In genomic region chr4:111475696-111476095, GRCh38 we compare ENCODE assay signal across 34 cellular contexts.
"Had no signal": no experiment of that assay in that cellular context is flagged by ENCODE, and none has a peak within 500 bp of the region (broad histone marks: within the 10 kb centered on the region; RNA-seq: fewer than 3 reads in every experiment).

No MANE protein-coding gene starts in this region.

- ATAC-seq: activated CD8-positive, alpha-beta T cell treated with anti-CD3 and anti-CD28 coated beads for 36 hours; activated naive CD8-positive, alpha-beta T cell treated with anti-CD3 and anti-CD28 coated beads, Interleukin-2, amount 50 U/mL, for 24 hours; activated T-cell treated with anti-CD3 and anti-CD28 coated beads, Interleukin-2, amount 50 U/mL, for 4 hours; activated T-cell treated with anti-CD3 and anti-CD28 coated beads, Interleukin-2, amount 50 U/mL, for 72 hours; activated T-helper 17 cell treated with anti-CD3 and anti-CD28 coated beads, Interleukin-2, amount 50 U/mL, for 72 hours; body of pancreas had no signal

- H3K27ac Mint-ChIP-seq: activated B cell treated with CpG ODN at 0.5 μM for 24 hours; activated CD4-positive, alpha-beta memory T cell treated with anti-CD3 and anti-CD28 coated beads for 36 hours; activated CD4-positive, alpha-beta T cell treated with anti-CD3 and anti-CD28 coated beads, Interleukin-2, amount 10 ng/mL, durations not matched to agents 24 days and 14 days; activated CD8-positive, alpha-beta T cell treated with anti-CD3 and anti-CD28 coated beads for 36 hours; activated naive CD4-positive, alpha-beta T cell treated with anti-CD3 and anti-CD28 coated beads, Interleukin-2, amount 10 ng/mL, durations not matched to agents 7 days and 5 days; activated naive CD4-positive, alpha-beta T cell treated with anti-CD3 and anti-CD28 coated beads, Interleukin-2, amount 50 U/mL, for 24 hours; activated naive CD8-positive, alpha-beta T cell; activated naive CD8-positive, alpha-beta T cell treated with anti-CD3 and anti-CD28 coated beads, Interleukin-2, amount 10 ng/mL, durations not matched to agents 7 days and 5 days; activated naive CD8-positive, alpha-beta T cell treated with anti-CD3 and anti-CD28 coated beads, Interleukin-2, amount 50 U/mL, for 24 hours; activated T-cell treated with anti-CD3 and anti-CD28 coated beads, Interleukin-2, amount 50 U/mL, for 72 hours; activated T-helper 1 cell treated with anti-CD3 and anti-CD28 coated beads, Interleukin-12 subunit alpha, Interleukin-12 subunit beta, Interleukin-2, Interleukin-4 antibody, amounts not matched to agents 30 ng/mL and 10 ng/mL and 1 ng/mL, durations not matched to agents 14 hours and 24 hours and 36 hours; activated T-helper 17 cell treated with anti-CD3 and anti-CD28 coated beads, Interleukin-2, amount 50 U/mL, for 72 hours; T-helper 1 cell treated with Interleukin-12 subunit alpha and Interleukin-12 subunit beta and Interleukin-4 antibody, amounts not matched to agents 30 μg/mL and 1 μg/mL, for 36 hours; T-helper 2 cell treated with Interferon-gamma antibody and Interleukin-4, amounts not matched to agents 5 μg/mL and 100 μg/mL, for 36 hours had no signal

- H3K4me3 Mint-ChIP-seq: activated B cell treated with CpG ODN at 0.5 μM for 24 hours; activated CD4-positive, alpha-beta memory T cell treated with anti-CD3 and anti-CD28 coated beads for 36 hours; activated CD4-positive, alpha-beta T cell treated with anti-CD3 and anti-CD28 coated beads, Interleukin-2, amount 10 ng/mL, durations not matched to agents 24 days and 14 days; activated CD8-positive, alpha-beta T cell treated with anti-CD3 and anti-CD28 coated beads for 36 hours; activated naive CD4-positive, alpha-beta T cell treated with anti-CD3 and anti-CD28 coated beads, Interleukin-2, amount 10 ng/mL, durations not matched to agents 7 days and 5 days; activated naive CD4-positive, alpha-beta T cell treated with anti-CD3 and anti-CD28 coated beads, Interleukin-2, amount 50 U/mL, for 24 hours; activated naive CD8-positive, alpha-beta T cell; activated naive CD8-positive, alpha-beta T cell treated with anti-CD3 and anti-CD28 coated beads, Interleukin-2, amount 10 ng/mL, durations not matched to agents 7 days and 5 days; activated naive CD8-positive, alpha-beta T cell treated with anti-CD3 and anti-CD28 coated beads, Interleukin-2, amount 50 U/mL, for 24 hours; activated T-cell treated with anti-CD3 and anti-CD28 coated beads, Interleukin-2, amount 50 U/mL, for 4 hours; activated T-cell treated with anti-CD3 and anti-CD28 coated beads, Interleukin-2, amount 50 U/mL, for 72 hours; activated T-helper 1 cell treated with anti-CD3 and anti-CD28 coated beads, Interleukin-12 subunit alpha, Interleukin-12 subunit beta, Interleukin-2, Interleukin-4 antibody, amounts not matched to agents 30 ng/mL and 10 ng/mL and 1 ng/mL, durations not matched to agents 14 hours and 24 hours and 36 hours; activated T-helper 17 cell treated with anti-CD3 and anti-CD28 coated beads, Interleukin-2, amount 50 U/mL, for 72 hours; T-helper 1 cell treated with Interleukin-12 subunit alpha and Interleukin-12 subunit beta and Interleukin-4 antibody, amounts not matched to agents 30 μg/mL and 1 μg/mL, for 36 hours; T-helper 2 cell treated with Interferon-gamma antibody and Interleukin-4, amounts not matched to agents 5 μg/mL and 100 μg/mL, for 36 hours had no signal

- H3K9me3 ChIP-seq: body of pancreas had no signal

- H3K4me1 Mint-ChIP-seq: activated B cell treated with CpG ODN at 0.5 μM for 24 hours; activated CD4-positive, alpha-beta T cell treated with anti-CD3 and anti-CD28 coated beads, Interleukin-2, amount 10 ng/mL, durations not matched to agents 24 days and 14 days; activated naive CD4-positive, alpha-beta T cell treated with anti-CD3 and anti-CD28 coated beads, Interleukin-2, amount 10 ng/mL, durations not matched to agents 7 days and 5 days; activated naive CD4-positive, alpha-beta T cell treated with anti-CD3 and anti-CD28 coated beads, Interleukin-2, amount 50 U/mL, for 24 hours; activated naive CD8-positive, alpha-beta T cell treated with anti-CD3 and anti-CD28 coated beads, Interleukin-2, amount 10 ng/mL, durations not matched to agents 7 days and 5 days; activated naive CD8-positive, alpha-beta T cell treated with anti-CD3 and anti-CD28 coated beads, Interleukin-2, amount 50 U/mL, for 24 hours; activated T-helper 17 cell treated with anti-CD3 and anti-CD28 coated beads, Interleukin-2, amount 50 U/mL, for 72 hours had no signal

- H3K27me3 Mint-ChIP-seq: activated B cell treated with CpG ODN at 0.5 μM for 24 hours; activated CD4-positive, alpha-beta memory T cell treated with anti-CD3 and anti-CD28 coated beads for 36 hours; activated CD4-positive, alpha-beta T cell treated with anti-CD3 and anti-CD28 coated beads, Interleukin-2, amount 10 ng/mL, durations not matched to agents 24 days and 14 days; activated CD8-positive, alpha-beta T cell treated with anti-CD3 and anti-CD28 coated beads for 36 hours; activated naive CD4-positive, alpha-beta T cell treated with anti-CD3 and anti-CD28 coated beads, Interleukin-2, amount 10 ng/mL, durations not matched to agents 7 days and 5 days; activated naive CD4-positive, alpha-beta T cell treated with anti-CD3 and anti-CD28 coated beads, Interleukin-2, amount 50 U/mL, for 24 hours; activated naive CD8-positive, alpha-beta T cell; activated naive CD8-positive, alpha-beta T cell treated with anti-CD3 and anti-CD28 coated beads, Interleukin-2, amount 10 ng/mL, durations not matched to agents 7 days and 5 days; activated naive CD8-positive, alpha-beta T cell treated with anti-CD3 and anti-CD28 coated beads, Interleukin-2, amount 50 U/mL, for 24 hours; activated T-helper 17 cell treated with anti-CD3 and anti-CD28 coated beads, Interleukin-2, amount 50 U/mL, for 72 hours had no signal

- FAIRE-seq: TTC549 had no signal

- H3K36me3 Mint-ChIP-seq: activated CD4-positive, alpha-beta memory T cell treated with anti-CD3 and anti-CD28 coated beads for 36 hours; activated naive CD4-positive, alpha-beta T cell treated with anti-CD3 and anti-CD28 coated beads, Interleukin-2, amount 10 ng/mL, durations not matched to agents 7 days and 5 days; activated naive CD4-positive, alpha-beta T cell treated with anti-CD3 and anti-CD28 coated beads, Interleukin-2, amount 50 U/mL, for 24 hours; activated naive CD8-positive, alpha-beta T cell; activated naive CD8-positive, alpha-beta T cell treated with anti-CD3 and anti-CD28 coated beads, Interleukin-2, amount 10 ng/mL, durations not matched to agents 7 days and 5 days had no signal

- H3K4me3 ChIP-seq: body of pancreas had no signal

- H3K4me1 ChIP-seq: body of pancreas had no signal

- H3K27ac ChIP-seq: body of pancreas, VCaP had no signal

- H3K9me3 Mint-ChIP-seq: activated CD4-positive, alpha-beta memory T cell treated with anti-CD3 and anti-CD28 coated beads for 36 hours; activated CD4-positive, alpha-beta T cell treated with anti-CD3 and anti-CD28 coated beads, Interleukin-2, amount 10 ng/mL, durations not matched to agents 24 days and 14 days; activated CD8-positive, alpha-beta T cell treated with anti-CD3 and anti-CD28 coated beads for 36 hours; activated naive CD4-positive, alpha-beta T cell treated with anti-CD3 and anti-CD28 coated beads, Interleukin-2, amount 10 ng/mL, durations not matched to agents 7 days and 5 days; activated naive CD8-positive, alpha-beta T cell treated with anti-CD3 and anti-CD28 coated beads, Interleukin-2, amount 10 ng/mL, durations not matched to agents 7 days and 5 days; activated T-cell treated with anti-CD3 and anti-CD28 coated beads, Interleukin-2, amount 50 U/mL, for 4 hours; activated T-helper 1 cell treated with anti-CD3 and anti-CD28 coated beads, Interleukin-12 subunit alpha, Interleukin-12 subunit beta, Interleukin-2, Interleukin-4 antibody, amounts not matched to agents 30 ng/mL and 10 ng/mL and 1 ng/mL, durations not matched to agents 14 hours and 24 hours and 36 hours; T-helper 1 cell treated with Interleukin-12 subunit alpha and Interleukin-12 subunit beta and Interleukin-4 antibody, amounts not matched to agents 30 μg/mL and 1 μg/mL, for 36 hours; T-helper 2 cell treated with Interferon-gamma antibody and Interleukin-4, amounts not matched to agents 5 μg/mL and 100 μg/mL, for 36 hours had no signal

- DNase-seq: activated B cell treated with CpG ODN at 0.5 μM for 24 hours; activated CD4-positive, alpha-beta memory T cell treated with anti-CD3 and anti-CD28 coated beads for 36 hours; activated CD4-positive, alpha-beta T cell treated with anti-CD3 and anti-CD28 coated beads for 4 hours; activated CD4-positive, alpha-beta T cell treated with anti-CD3 and anti-CD28 coated beads, Interleukin-2, amount 10 ng/mL, durations not matched to agents 24 days and 14 days; activated CD4-positive, alpha-beta T cell treated with anti-CD3 and anti-CD28 coated beads, Interleukin-2, amount 50 U/mL, for 1 hour; activated CD4-positive, alpha-beta T cell treated with anti-CD3 and anti-CD28 coated beads, Interleukin-2, amount 50 U/mL, for 4 hours; activated CD4-positive, CD25-positive, alpha-beta regulatory T cell treated with anti-CD3 and anti-CD28 coated beads, Interleukin-2, amount 50 U/mL, for 72 hours; activated CD8-positive, alpha-beta memory T cell treated with anti-CD3 and anti-CD28 coated beads, Interleukin-2, amount 50 U/mL, for 4 hours; activated CD8-positive, alpha-beta T cell treated with anti-CD3 and anti-CD28 coated beads for 36 hours; activated effector memory CD4-positive, alpha-beta T cell treated with anti-CD3 and anti-CD28 coated beads, Interleukin-2, amount 50 U/mL, for 16 hours; activated gamma-delta T cell treated with Interleukin-2 at 50 U/mL for 16 hours; activated naive CD4-positive, alpha-beta T cell; activated naive CD4-positive, alpha-beta T cell treated with anti-CD3 and anti-CD28 coated beads, Interleukin-2, amount 10 ng/mL, durations not matched to agents 7 days and 5 days; activated naive CD8-positive, alpha-beta T cell treated with anti-CD3 and anti-CD28 coated beads, Interleukin-2, amount 10 ng/mL, durations not matched to agents 7 days and 5 days; activated naive CD8-positive, alpha-beta T cell treated with anti-CD3 and anti-CD28 coated beads, Interleukin-2, amount 50 U/mL, for 24 hours; activated T-cell treated with anti-CD3 and anti-CD28 coated beads for 4 hours; activated T-cell treated with anti-CD3 and anti-CD28 coated beads, Interleukin-2, amount 50 U/mL, for 1 hour; activated T-cell treated with anti-CD3 and anti-CD28 coated beads, Interleukin-2, amount 50 U/mL, for 4 hours; activated T-cell treated with anti-CD3 and anti-CD28 coated beads, Interleukin-2, amount 50 U/mL, for 72 hours; amniotic stem cell; aorta; central memory CD4-positive, alpha-beta T cell; T-helper 1 cell; T-helper 2 cell; T-helper 9 cell had no signal

- H3K27me3 ChIP-seq: body of pancreas had no signal
